Comparison of ENCODE assay signal across 8 cellular contexts in the genomic region with DNA sequence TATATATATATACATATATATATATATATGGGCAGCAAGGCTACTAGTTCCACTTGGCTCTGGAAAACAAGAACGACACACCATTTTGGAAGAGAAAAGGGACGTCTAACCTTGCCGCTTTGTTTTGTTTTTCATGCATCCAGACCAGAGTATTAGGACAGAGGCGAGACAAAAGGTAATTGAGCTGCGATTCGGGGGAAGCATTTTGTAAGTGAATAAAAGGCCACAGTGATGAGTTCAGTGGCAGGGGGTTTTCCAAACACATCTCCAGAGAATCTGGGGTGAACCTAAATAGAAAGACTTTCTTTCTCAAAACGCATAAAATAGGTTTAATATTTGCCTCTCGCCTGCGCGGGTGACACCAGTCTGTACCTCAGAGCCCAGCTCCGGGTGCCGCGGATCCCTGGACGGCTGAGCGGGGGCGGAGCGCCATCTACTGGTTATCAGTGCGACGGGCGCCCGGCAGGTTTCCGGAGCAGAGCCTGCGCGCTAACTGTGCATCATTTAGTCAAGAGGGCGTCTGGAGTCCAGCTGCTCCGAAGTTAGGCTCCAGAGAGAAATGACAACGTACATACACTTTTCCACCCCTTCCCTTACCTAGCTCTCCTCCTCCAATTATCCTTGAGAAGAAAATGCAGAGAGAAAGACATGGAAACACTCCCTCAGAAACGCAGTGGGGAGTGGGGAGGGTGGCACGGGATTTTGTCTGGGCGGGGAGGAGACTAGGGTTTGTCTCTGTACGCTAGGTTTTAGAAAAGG.
DNase-seq lines count a peak whose midpoint lies in the region; ATAC-seq and TF ChIP-seq lines count a peak whose summit lies in the region.

No MANE protein-coding gene starts in this region.

- H3K4me1 ChIP-seq in adrenal gland (replicated peaks in 1 of 2) (no peaks in the 10 kb centered on the region), left ventricle myocardium inferior (peaks cover 4% of the 10 kb centered on the region), rectal smooth muscle tissue (ENCODE audit: control insufficient read depth, insufficient read depth, low read length) (no peaks in the 10 kb centered on the region)

- peak; percentile 97 for ATAC-seq in HG02571 (IDR thresholded peaks at IDR 0.05; ENCODE audit: unreplicated experiment)

- TF ChIP-seq CTCF in GM12873 (IDR thresholded peaks at IDR 0.05; ENCODE audit: insufficient read depth, low read depth, low read length, missing control alignments) (peak; percentile 92), adrenal gland (IDR thresholded peaks at IDR 0.05) (peak; percentile 87 to 98 (median 94)), left ventricle myocardium inferior (IDR thresholded peaks at IDR 0.05; ENCODE audit: borderline replicate concordance) (peak; percentile 98)

- TF ChIP-seq POLR2A in adrenal gland (IDR thresholded peaks at IDR 0.05), result no peak

- intact Hi-C loops in adrenal gland (cut with DNase I), result loop anchor here in 1 of 2 donors (5.0 to 10.0 kb wide), 2 partner anchors 1382 to 1465 kb away; no protein-coding TSS in a partner anchor
- intact Hi-C loops in left ventricle myocardium inferior (cut with micrococcal nuclease), result no loop called here

- H3K36me3 ChIP-seq in adrenal gland (replicated peaks in 1 of 2) (no peaks in the 10 kb centered on the region), left ventricle myocardium inferior (no peaks in the 10 kb centered on the region), rectal smooth muscle tissue (ENCODE audit: control insufficient read depth, insufficient read depth, low read length) (no peaks in the 10 kb centered on the region)

- H3K27me3 ChIP-seq in adrenal gland (peaks cover 4% of the 10 kb centered on the region), left ventricle myocardium inferior (ENCODE audit: low read depth) (peaks cover 12% of the 10 kb centered on the region), rectal smooth muscle tissue (ENCODE audit: control insufficient read depth, insufficient read depth, low read length) (no peaks in the 10 kb centered on the region)

- DNase-seq in NAMALWA (ENCODE audit: low spot score), result peak; percentile 79
- peak; percentile 53 to 78 (median 67) for DNase-seq in T-helper 1 cell
- DNase-seq in adrenal gland, result peak; percentile 69 to 88 (median 83)
- peak; percentile 79 for DNase-seq in left ventricle myocardium inferior
- no peak for DNase-seq in NCI-H1048 (lab: John Stamatoyannopoulos, UW)

- no peak overlapping the region for H3K9ac ChIP-seq in rectal smooth muscle tissue (ENCODE audit: low read length)

- 7 to 10% (median 9%) methylated on average over 25 to 31 of the region's 31 CpGs for WGBS in adrenal gland, 4 donors

- peak overlapping the region in 1 of 4 donors; percentile 5 for H3K4me3 ChIP-seq in adrenal gland
- peak overlapping the region; percentile 57 for H3K4me3 ChIP-seq in left ventricle myocardium inferior
- H3K4me3 ChIP-seq in rectal smooth muscle tissue (ENCODE audit: low read length), result peak overlapping the region; percentile 46

- H3K9me3 ChIP-seq in adrenal gland (replicated peaks in 1 of 3) (no peaks in the 10 kb centered on the region), left ventricle myocardium inferior (replicated peaks) (no peaks in the 10 kb centered on the region)

- H3K27ac ChIP-seq in adrenal gland (no peak overlapping the region), left ventricle myocardium inferior (replicated peaks) (no peak overlapping the region), rectal smooth muscle tissue (ENCODE audit: low read depth, low read length) (no peak overlapping the region)
